In the genomic region with DNA sequence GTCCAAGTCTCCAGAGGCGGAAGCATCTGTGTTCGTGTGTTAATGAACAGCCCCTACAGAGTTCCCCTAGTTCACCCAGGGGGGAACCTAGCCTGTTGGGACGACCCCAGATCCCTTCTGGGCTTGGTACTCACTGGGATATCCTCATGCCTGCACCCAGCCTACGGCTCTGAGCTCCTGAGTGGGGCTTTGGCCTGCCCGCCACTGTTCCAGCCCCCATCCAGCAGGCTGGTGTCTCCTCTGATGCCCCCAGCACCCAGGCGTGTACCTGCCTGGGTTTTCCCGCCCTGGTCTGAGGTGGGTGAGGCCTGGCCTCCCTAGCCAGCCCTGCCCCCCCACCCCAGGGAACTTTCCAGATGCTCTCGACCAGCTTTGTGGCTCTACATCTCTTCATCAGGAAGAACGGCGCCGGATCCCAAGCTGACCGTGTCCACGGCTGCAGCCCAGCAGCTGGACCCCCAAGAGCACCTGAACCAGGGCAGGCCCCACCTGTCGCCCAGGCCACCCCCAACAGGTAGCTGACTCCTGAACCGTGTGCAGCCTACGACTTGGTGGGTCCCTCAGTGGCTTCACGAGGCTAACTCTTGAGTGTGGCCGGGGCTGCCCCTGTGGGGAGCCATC, we compare ENCODE assay signal across 17 cellular contexts. TPM values are rescaled to one million over a fixed set of nuclear protein-coding genes. Genes with fewer than 3 reads are reported as not detected.
DNase-seq lines count a peak whose midpoint lies in the region; ATAC-seq and TF ChIP-seq lines count a peak whose summit lies in the region.
"Had no signal": no experiment of that assay in that cellular context is flagged by ENCODE, and none has a peak within 500 bp of the region (broad histone marks: within the 10 kb centered on the region; RNA-seq: fewer than 3 reads in every experiment).

No MANE protein-coding gene starts in this region.

- no peak overlapping the region for H2AFZ ChIP-seq in osteoblast (ENCODE audit: low read length)

- H3K79me2 ChIP-seq in osteoblast (ENCODE audit: insufficient read depth, low read length), result no peaks in the 10 kb centered on the region

- no peaks in the 10 kb centered on the region for H4K20me1 ChIP-seq in osteoblast (ENCODE audit: insufficient read depth, low read length)

- no peaks in the 10 kb centered on the region for H3K27me3 Mint-ChIP-seq in activated CD4-positive, alpha-beta T cell treated with anti-CD3 and anti-CD28 coated beads for 36 hours
- no peaks in the 10 kb centered on the region for H3K27me3 Mint-ChIP-seq in chondrocyte (ENCODE audit: low read depth)
- H3K27me3 Mint-ChIP-seq: CD4-positive, alpha-beta T cell; T-cell had no signal

- 92% methylated on average over 17 of the region's 18 CpGs for WGBS in prostate gland
- 88 to 94% methylated on average over 9 to 16 of the region's 18 CpGs for WGBS in lower leg skin, 2 donors

- no peaks in the 10 kb centered on the region for H3K9me3 Mint-ChIP-seq in activated CD4-positive, alpha-beta T cell treated with anti-CD3 and anti-CD28 coated beads for 36 hours (ENCODE audit: low read depth)
- no peaks in the 10 kb centered on the region for H3K9me3 Mint-ChIP-seq in chondrocyte (ENCODE audit: low read depth)
- H3K9me3 Mint-ChIP-seq: CD4-positive, alpha-beta T cell; T-cell had no signal

- no peak for DNase-seq in activated CD4-positive, alpha-beta T cell treated with anti-CD3 and anti-CD28 coated beads for 36 hours
- DNase-seq in activated CD4-positive, alpha-beta T cell treated with anti-CD3 and anti-CD28 coated beads, Interleukin-2, amount 50 U/mL, for 1 hour, result no peak
- DNase-seq in RWPE2 (ENCODE audit: low spot score) (peak; percentile 83), chondrocyte (ENCODE audit: low spot score) (no peak), osteoblast (ENCODE audit: insufficient read length, low spot score, missing footprints) (peak; percentile 85), prostate gland (ENCODE audit: low spot score) (no peak), lower leg skin (ENCODE audit: low spot score in 2 of 2) (no peak)
- DNase-seq: activated CD4-positive, alpha-beta T cell treated with anti-CD3 and anti-CD28 coated beads for 1 hour; brain microvascular endothelial cell; CD4-positive, alpha-beta T cell; esophagus squamous epithelium; islet precursor cell; occipital lobe; RPMI8226; T-cell; trophoblast cell had no signal

- POLR2A ChIA-PET in activated CD4-positive, alpha-beta T cell treated with anti-CD3 and anti-CD28 coated beads for 36 hours (lab: Charles Lee), result no interaction called here

- H3K27ac ChIP-seq in RWPE2 (ENCODE audit: poor library complexity, severe bottlenecking) (no peak overlapping the region), osteoblast (ENCODE audit: low read depth, low read length) (no peak overlapping the region), prostate gland (no peak overlapping the region)
- H3K27ac ChIP-seq: brain microvascular endothelial cell had no signal

- H3K27ac Mint-ChIP-seq in activated CD4-positive, alpha-beta T cell treated with anti-CD3 and anti-CD28 coated beads for 36 hours, result no peak overlapping the region
- H3K27ac Mint-ChIP-seq in chondrocyte (ENCODE audit: unreplicated experiment), result peak overlapping the region; percentile 74
- H3K27ac Mint-ChIP-seq: CD4-positive, alpha-beta T cell had no signal

- peaks cover 15% of the 10 kb centered on the region for H3K36me3 Mint-ChIP-seq in activated CD4-positive, alpha-beta T cell treated with anti-CD3 and anti-CD28 coated beads for 36 hours (ENCODE audit: low read depth)
- H3K36me3 Mint-ChIP-seq in chondrocyte (ENCODE audit: low read depth), result peaks cover 5% of the 10 kb centered on the region
- H3K36me3 Mint-ChIP-seq: T-cell had no signal

- H3K27me3 ChIP-seq in RWPE2 (ENCODE audit: insufficient read depth, poor library complexity, severe bottlenecking) (no peaks in the 10 kb centered on the region), osteoblast (ENCODE audit: insufficient read depth, low read length) (no peaks in the 10 kb centered on the region), prostate gland (replicated peaks; ENCODE audit: insufficient read depth) (no peaks in the 10 kb centered on the region)
- H3K27me3 ChIP-seq: brain microvascular endothelial cell, esophagus squamous epithelium had no signal

- TF ChIP-seq POLR2A in prostate gland (IDR thresholded peaks at IDR 0.05) (no peak), lower leg skin (IDR thresholded peaks at IDR 0.05) (no peak)

- peaks cover 20% of the 10 kb centered on the region for H3K4me1 Mint-ChIP-seq in activated CD4-positive, alpha-beta T cell treated with anti-CD3 and anti-CD28 coated beads for 36 hours
- H3K4me1 Mint-ChIP-seq in chondrocyte (ENCODE audit: low read depth), result peaks cover 19% of the 10 kb centered on the region

- H3K4me3 ChIP-seq in RWPE2 (ENCODE audit: severe bottlenecking) (no peak overlapping the region), osteoblast (ENCODE audit: insufficient read depth, low read length) (no peak overlapping the region), prostate gland (no peak overlapping the region), lower leg skin (ENCODE audit: low read depth, poor library complexity, severe bottlenecking) (no peak overlapping the region)
- H3K4me3 ChIP-seq: esophagus squamous epithelium had no signal

- no peak for ATAC-seq in activated CD4-positive, alpha-beta T cell treated with anti-CD3 and anti-CD28 coated beads for 36 hours
- ATAC-seq in RWPE2 (ENCODE audit: low read depth) (no peak), GM21526 (IDR thresholded peaks at IDR 0.05; ENCODE audit: low FRiP score, unreplicated experiment) (no peak)
- ATAC-seq: T-cell had no signal

- TF ChIP-seq CTCF in RWPE2 (IDR thresholded peaks at IDR 0.05; ENCODE audit: poor library complexity, severe bottlenecking) (no peak), chondrocyte (IDR thresholded peaks at IDR 0.05) (no peak), osteoblast (IDR thresholded peaks at IDR 0.05; ENCODE audit: extremely low read depth, low read depth, low read length) (no peak), prostate gland (IDR thresholded peaks at IDR 0.05) (no peak), lower leg skin (IDR thresholded peaks at IDR 0.05) (no peak)

- peak overlapping the region; percentile 49 for H3K4me3 Mint-ChIP-seq in activated CD4-positive, alpha-beta T cell treated with anti-CD3 and anti-CD28 coated beads for 36 hours
- H3K4me3 Mint-ChIP-seq in chondrocyte (ENCODE audit: unreplicated experiment), result no peak overlapping the region
- H3K4me3 Mint-ChIP-seq: CD4-positive, alpha-beta T cell; T-cell had no signal

- H3K9me3 ChIP-seq in RWPE2 (ENCODE audit: severe bottlenecking), result no peaks in the 10 kb centered on the region
- no peaks in the 10 kb centered on the region for H3K9me3 ChIP-seq in osteoblast (ENCODE audit: low read depth, low read length)
- no peaks in the 10 kb centered on the region for H3K9me3 ChIP-seq in prostate gland
- H3K9me3 ChIP-seq: esophagus squamous epithelium had no signal

- no peak overlapping the region for H3K4me2 ChIP-seq in osteoblast (ENCODE audit: insufficient read depth, low read length)

- intact Hi-C loops in activated CD4-positive, alpha-beta T cell treated with anti-CD3 and anti-CD28 coated beads for 36 hours (cut with DNase I, micrococcal nuclease), result no loop called here
- intact Hi-C loops in prostate gland (cut with DNase I) (no loop called here), lower leg skin (cut with DNase I; ENCODE audit: low total_unique reads) (no loop called here)

- H3K4me1 ChIP-seq in RWPE2 (ENCODE audit: insufficient read depth, poor library complexity, severe bottlenecking) (peaks cover 22% of the 10 kb centered on the region), osteoblast (ENCODE audit: insufficient read depth, low read length) (peaks cover 24% of the 10 kb centered on the region), prostate gland (replicated peaks) (peaks cover 7% of the 10 kb centered on the region)

- H3K36me3 ChIP-seq in RWPE2 (ENCODE audit: low read depth), result peaks cover 36% of the 10 kb centered on the region
- peaks cover 3% of the 10 kb centered on the region for H3K36me3 ChIP-seq in osteoblast (ENCODE audit: insufficient read depth, low read length)
- no peaks in the 10 kb centered on the region for H3K36me3 ChIP-seq in prostate gland
- H3K36me3 ChIP-seq: brain microvascular endothelial cell had no signal

- CTCF ChIA-PET in activated CD4-positive, alpha-beta T cell treated with anti-CD3 and anti-CD28 coated beads for 36 hours (lab: Charles Lee), result no interaction called here

RNA-seq across cellular contexts. Expression of gene TNFRSF6B, which starts 2.4 kb away (rescaled TPM):
- total RNA-seq in activated CD4-positive, alpha-beta T cell treated with anti-CD3 and anti-CD28 coated beads for 36 hours, result 1 to 10 TPM in 1 of 2 experiments, under 1 TPM in 1; 0.21 to 1.7 TPM
- total RNA-seq in chondrocyte, result 0.79 to 0.99 TPM in 2 of 3 replicates, not detected in the other
- total RNA-seq in osteoblast, result 2.1 and 2.9 TPM in 2 replicates
- total RNA-seq in prostate gland, result 10 to 100 TPM in 1 of 2 donors, 1 to 10 TPM in 1; 6.7 to 12.2 TPM
- total RNA-seq in lower leg skin, result 10 to 100 TPM in 2 of 4 donors, 1 to 10 TPM in 2; 3.0 to 49.5 (median 12.1) TPM
- total RNA-seq: occipital lobe had no signal

RNA-seq across cellular contexts. Expression of gene ARFRP1, which starts 13.7 kb away (rescaled TPM):
- 10 to 100 TPM; 36.4 to 52.0 TPM for total RNA-seq in activated CD4-positive, alpha-beta T cell treated with anti-CD3 and anti-CD28 coated beads for 36 hours
- total RNA-seq in chondrocyte (37.8 to 47.4 TPM (median 39.8 TPM) in 3 replicates), osteoblast (21.7 and 23.0 TPM in 2 replicates), prostate gland (10 to 100 TPM; 36.8 to 50.8 TPM), lower leg skin (10 to 100 TPM; 20.7 to 42.6 (median 34.7) TPM)

RNA-seq across cellular contexts. Expression of gene ZGPAT, which starts 13.8 kb away (rescaled TPM):
- 10 to 100 TPM; 15.3 to 21.9 TPM for total RNA-seq in activated CD4-positive, alpha-beta T cell treated with anti-CD3 and anti-CD28 coated beads for 36 hours
- total RNA-seq in chondrocyte, result 19.2 to 25.6 TPM (median 20.6 TPM) in 3 replicates
- total RNA-seq in osteoblast, result 15.6 and 18.8 TPM in 2 replicates
- 10 to 100 TPM; 29.3 to 55.5 TPM for total RNA-seq in prostate gland
- total RNA-seq in lower leg skin, result 10 to 100 TPM; 34.4 to 44.7 (median 35.9) TPM

RNA-seq across cellular contexts. Expression of gene RTEL1, which starts 36.0 kb away (rescaled TPM):
- 10 to 100 TPM; 44.5 to 44.7 TPM for total RNA-seq in activated CD4-positive, alpha-beta T cell treated with anti-CD3 and anti-CD28 coated beads for 36 hours
- total RNA-seq in chondrocyte, result 20.4 to 45.3 TPM (median 21.9 TPM) in 3 replicates
- total RNA-seq in osteoblast, result 10.9 and 11.8 TPM in 2 replicates
- total RNA-seq in prostate gland, result 10 to 100 TPM; 21.8 to 42.6 TPM
- total RNA-seq in lower leg skin, result 10 to 100 TPM in 3 of 4 donors, 1 to 10 TPM in 1; 8.5 to 38.3 (median 12.7) TPM

RNA-seq across cellular contexts. Expression of gene STMN3, which starts 40.9 kb away (rescaled TPM):
- total RNA-seq in activated CD4-positive, alpha-beta T cell treated with anti-CD3 and anti-CD28 coated beads for 36 hours, result 10 to 100 TPM; 15.4 to 17.6 TPM
- 7.8 to 15.0 TPM (median 7.8 TPM) in 3 replicates for total RNA-seq in chondrocyte
- total RNA-seq in osteoblast, result 1.1 and 2.1 TPM in 2 replicates
- total RNA-seq in prostate gland, result 10 to 100 TPM; 21.2 to 24.5 TPM
- total RNA-seq in lower leg skin, result 10 to 100 TPM in 3 of 4 donors, 1 to 10 TPM in 1; 9.4 to 23.0 (median 12.0) TPM

Comparison
In these comparisons a context has a peak if more than half of its experiments do, and no peak if none do; other contexts are left out.
1. DNase-seq: peak in RWPE2 (single experiment) and osteoblast (single experiment); none in activated CD4-positive, alpha-beta T cell treated with anti-CD3 and anti-CD28 coated beads for 36 hours (single experiment), activated CD4-positive, alpha-beta T cell treated with anti-CD3 and anti-CD28 coated beads, Interleukin-2, amount 50 U/mL, for 1 hour (single experiment), chondrocyte (single experiment), prostate gland (single experiment) and lower leg skin (0 of 2).